In genomic region chr11:67248653-67249052, GRCh38 we compare ENCODE assay signal across 9 cellular contexts. TPM values are rescaled to one million over a fixed set of nuclear protein-coding genes. Genes with fewer than 3 reads are reported as not detected.
DNase-seq lines count a peak whose midpoint lies in the region; ATAC-seq and TF ChIP-seq lines count a peak whose summit lies in the region.
"Had no signal": no experiment of that assay in that cellular context is flagged by ENCODE, and none has a peak within 500 bp of the region (broad histone marks: within the 10 kb centered on the region; RNA-seq: fewer than 3 reads in every experiment).

No MANE protein-coding gene starts in this region.

- H3K4me1 Mint-ChIP-seq in progenitor cell of endocrine pancreas (ENCODE audit: low read depth) = no peaks in the 10 kb centered on the region

- TF ChIP-seq CTCF in RWPE1 (conservative IDR thresholded peaks at IDR 0.05; ENCODE audit: low read depth) (no peak), progenitor cell of endocrine pancreas (IDR thresholded peaks at IDR 0.05; ENCODE audit: unreplicated experiment) (no peak)

- H3K4me3 Mint-ChIP-seq in progenitor cell of endocrine pancreas (ENCODE audit: low read depth) = no peak overlapping the region
- H3K4me3 Mint-ChIP-seq: activated naive CD8-positive, alpha-beta T cell had no signal

- no peaks in the 10 kb centered on the region for H3K27me3 Mint-ChIP-seq in progenitor cell of endocrine pancreas
- H3K27me3 Mint-ChIP-seq: activated naive CD8-positive, alpha-beta T cell had no signal

- intact Hi-C loops in left colon (cut with DNase I, micrococcal nuclease) = no loop called here

- DNase-seq in ELF-1 (ENCODE audit: low read depth, low spot score) = peak; percentile 83
- peak; percentile 88 for DNase-seq in RWPE1 (ENCODE audit: low spot score)
- peak; percentile 48 for DNase-seq in glomerular visceral epithelial cell (ENCODE audit: extremely low spot score)
- DNase-seq in progenitor cell of endocrine pancreas (ENCODE audit: low spot score, unreplicated experiment) = peak; percentile 9
- no peak for DNase-seq in left colon
- DNase-seq in NCI-H446 treated with DMSO at 0.1 percent for 48 hours (lab: John Stamatoyannopoulos, UW) = no peak
- DNase-seq in activated CD4-positive, alpha-beta T cell treated with anti-CD3 and anti-CD28 coated beads, Interleukin-2, amount 50 U/mL, for 48 hours = no peak

- peaks cover 44% of the 10 kb centered on the region for H3K36me3 Mint-ChIP-seq in progenitor cell of endocrine pancreas (ENCODE audit: insufficient read depth)

- H3K27ac ChIP-seq in RWPE1 = peak overlapping the region; percentile 60

- CTCF ChIA-PET in RWPE1 (lab: Yijun Ruan, JAX) = interaction anchor here (1.0 kb wide), 2 partner anchors 14 to 16 kb away, joined by 3 to 4 read pairs; no protein-coding TSS in a partner anchor

- POLR2A ChIA-PET in RWPE1 (lab: Yijun Ruan, JAX; ENCODE audit: low non-redundant PET) = interaction anchor here (0.6 to 1.1 kb wide), 2 partner anchors 9 to 129 kb away, joined by 3 to 5 read pairs; no protein-coding TSS in a partner anchor

- no peaks in the 10 kb centered on the region for H3K9me3 Mint-ChIP-seq in progenitor cell of endocrine pancreas (ENCODE audit: low read depth)

- no peak for ATAC-seq in GM18502 (IDR thresholded peaks at IDR 0.05; ENCODE audit: poor library complexity, unreplicated experiment)
- ATAC-seq in left colon = no peak

- H3K27ac Mint-ChIP-seq in progenitor cell of endocrine pancreas = peak overlapping the region; percentile 84

RNA-seq across cellular contexts. Expression of gene GRK2, which starts 17.6 kb away (rescaled TPM):
- total RNA-seq in progenitor cell of endocrine pancreas (52.9 and 53.0 TPM in 2 replicates), left colon (100 to 1,000 TPM in 1 of 2 donors, 10 to 100 TPM in 1; 95.8 to 119 TPM)

RNA-seq across cellular contexts. Expression of gene ANKRD13D, which starts 40.5 kb away (rescaled TPM):
- total RNA-seq in progenitor cell of endocrine pancreas (74.9 and 76.0 TPM in 2 replicates), left colon (10 to 100 TPM; 26.9 to 29.6 TPM)

RNA-seq across cellular contexts. Expression of gene SSH3, which starts 54.7 kb away (rescaled TPM):
- total RNA-seq in progenitor cell of endocrine pancreas (48.9 and 56.9 TPM in 2 replicates), left colon (10 to 100 TPM; 74.9 to 79.3 TPM)

Comparison
In these comparisons a context has a peak if more than half of its experiments do, and no peak if none do; other contexts are left out.
1. DNase-seq: peak in ELF-1 (single experiment), RWPE1 (single experiment), glomerular visceral epithelial cell (single experiment) and progenitor cell of endocrine pancreas (single experiment); none in left colon (0 of 2), NCI-H446 treated with DMSO at 0.1 percent for 48 hours (single experiment) and activated CD4-positive, alpha-beta T cell treated with anti-CD3 and anti-CD28 coated beads, Interleukin-2, amount 50 U/mL, for 48 hours (0 of 2).